Comparison of ENCODE assay signal across 11 cellular contexts in genomic region chr1:17551755-17552234, GRCh38. TPM values are rescaled to one million over a fixed set of nuclear protein-coding genes. Genes with fewer than 3 reads are reported as not detected.
DNase-seq lines count a peak whose midpoint lies in the region; ATAC-seq and TF ChIP-seq lines count a peak whose summit lies in the region.
"Had no signal": no experiment of that assay in that cellular context is flagged by ENCODE, and none has a peak within 500 bp of the region (broad histone marks: within the 10 kb centered on the region; RNA-seq: fewer than 3 reads in every experiment).

No MANE protein-coding gene starts in this region.

- no peaks in the 10 kb centered on the region for H3K9me3 Mint-ChIP-seq in chondrocyte (ENCODE audit: low read depth)

- no peak overlapping the region for H3K4me3 Mint-ChIP-seq in chondrocyte (ENCODE audit: unreplicated experiment)

- H3K27ac Mint-ChIP-seq in chondrocyte (ENCODE audit: unreplicated experiment), result peak overlapping the region; percentile 90

- no peak for TF ChIP-seq CTCF in chondrocyte (IDR thresholded peaks at IDR 0.05)

- H3K36me3 Mint-ChIP-seq in chondrocyte (ENCODE audit: low read depth), result no peaks in the 10 kb centered on the region

- DNase-seq in Right ventricle myocardium inferior (ENCODE audit: missing footprints) (no peak), cardiac septum (ENCODE audit: low spot score) (no peak), chondrocyte (ENCODE audit: low spot score) (no peak), left lobe of liver (ENCODE audit: low spot score) (no peak), KG1 (lab: John Stamatoyannopoulos, UW) (no peak), HEK293T (ENCODE audit: extremely low spot score) (no peak)
- DNase-seq: AML-193; MM.1S; stimulated activated CD8-positive, alpha-beta memory T cell treated with anti-CD3 and anti-CD28 coated beads, Interleukin-4, amount 100 ng/mL, for 48 hours had no signal

- H3K27me3 Mint-ChIP-seq in chondrocyte (ENCODE audit: low read depth), result no peaks in the 10 kb centered on the region

- ATAC-seq in Right ventricle myocardium inferior, result peak; percentile 78
- ATAC-seq in left lobe of liver, result peak; percentile 59
- no peak for ATAC-seq in GM21526 (IDR thresholded peaks at IDR 0.05; ENCODE audit: low FRiP score, unreplicated experiment)
- no peak for ATAC-seq in HG02840 (IDR thresholded peaks at IDR 0.05; ENCODE audit: low FRiP score, unreplicated experiment)

- peaks cover 53% of the 10 kb centered on the region for H3K4me1 Mint-ChIP-seq in chondrocyte (ENCODE audit: low read depth)

- POLR2A ChIA-PET in HEK293T (lab: Yijun Ruan, JAX), result no interaction called here

- CTCF ChIA-PET in HEK293T (lab: Yijun Ruan, JAX), result interaction anchor here (0.7 kb wide), 1 partner anchor 75 kb away, joined by 8 read pairs; no protein-coding TSS in a partner anchor

- intact Hi-C loops in Right ventricle myocardium inferior (cut with DNase I) (no loop called here), cardiac septum (cut with DNase I) (loop anchor here (5.0 kb wide), 1 partner anchor 66 kb away; no protein-coding TSS in a partner anchor)

TF ChIP-seq in HEK293T, 16 proteins besides CTCF, POLR2A, EP300 and RAD21:
- no peak for TF ChIP-seq SUZ12 (IDR thresholded peaks at IDR 0.05)
- TF ChIP-seq CTBP1 (IDR thresholded peaks at IDR 0.05; ENCODE audit: borderline replicate concordance), result no peak
- no peak for TF ChIP-seq ZNF384 (IDR thresholded peaks at IDR 0.05)
- TF ChIP-seq TARDBP (IDR thresholded peaks at IDR 0.05), result no peak
- TF ChIP-seq L3MBTL2 (conservative IDR thresholded peaks at IDR 0.05), result no peak
- TF ChIP-seq ELF4 (IDR thresholded peaks at IDR 0.05), result no peak
- no peak for TF ChIP-seq FOXA1 (IDR thresholded peaks at IDR 0.05)
- TF ChIP-seq HDGF (IDR thresholded peaks at IDR 0.05; ENCODE audit: borderline replicate concordance), result no peak
- no peak for TF ChIP-seq ARNT (IDR thresholded peaks at IDR 0.05)
- TF ChIP-seq FOXM1 (IDR thresholded peaks at IDR 0.05; ENCODE audit: borderline replicate concordance), result no peak
- TF ChIP-seq FOXK2 (IDR thresholded peaks at IDR 0.05), result no peak
- TF ChIP-seq PKNOX1 (IDR thresholded peaks at IDR 0.05), result no peak
- no peak for TF ChIP-seq NFRKB (IDR thresholded peaks at IDR 0.05)
- no peak for TF ChIP-seq LEF1 (IDR thresholded peaks at IDR 0.05; ENCODE audit: borderline replicate concordance)
- TF ChIP-seq BHLHE40 (IDR thresholded peaks at IDR 0.05; ENCODE audit: borderline replicate concordance), result no peak
- TF ChIP-seq SP1 (IDR thresholded peaks at IDR 0.05), result no peak

RNA-seq across cellular contexts. Expression of gene ARHGEF10L, which starts 12.3 kb away (rescaled TPM):
- total RNA-seq in Right ventricle myocardium inferior (59.9 TPM), cardiac septum (59.8 TPM), chondrocyte (27.3 to 40.6 TPM (median 40.0 TPM) in 3 replicates), left lobe of liver (126 TPM)

Comparison
In these comparisons a context has a peak if more than half of its experiments do, and no peak if none do; other contexts are left out.
1. ATAC-seq: peak in Right ventricle myocardium inferior (single experiment) and left lobe of liver (single experiment); none in GM21526 (single experiment) and HG02840 (single experiment).